Comparison of ENCODE assay signal across 8 cellular contexts in the genomic region with DNA sequence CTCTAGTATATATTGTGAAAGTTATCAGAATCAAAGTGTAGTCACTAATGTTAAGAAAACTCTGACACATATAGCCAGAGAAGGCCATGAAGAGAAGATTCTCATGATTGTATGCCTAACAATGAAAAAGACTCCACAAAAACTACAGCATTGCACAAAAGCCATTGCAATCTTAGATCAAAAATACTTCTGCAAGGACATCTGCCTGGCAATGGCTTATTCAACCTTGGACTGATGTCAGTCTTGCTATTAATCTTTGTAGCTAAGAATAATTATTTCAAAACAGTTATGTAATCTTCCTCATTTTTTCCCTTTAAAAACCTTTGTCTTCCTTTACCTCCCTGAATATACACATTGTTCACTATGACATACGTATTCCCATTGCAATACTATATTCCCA.
"Had no signal": no experiment of that assay in that cellular context is flagged by ENCODE, and none has a peak within 500 bp of the region (broad histone marks: within the 10 kb centered on the region; RNA-seq: fewer than 3 reads in every experiment).

No MANE protein-coding gene starts in this region.

- H3K4me3 ChIP-seq: GM12878 had no signal

- ATAC-seq: GM12878 had no signal

- FAIRE-seq: G401.6, GM12878, GM12891, GM12892, GM18507, GM19239 had no signal

- DNase-seq: GDM1, GF-D8 had no signal
